8 cellular contexts compared by ENCODE assay signal in genomic region chr9:113620377-113621161, GRCh38.
DNase-seq lines count a peak whose midpoint lies in the region; ATAC-seq and TF ChIP-seq lines count a peak whose summit lies in the region.

No MANE protein-coding gene starts in this region.

- peak overlapping the region in 3 of 59 donors; percentile 3 to 19 (median 10) for H3K4me3 ChIP-seq in dorsolateral prefrontal cortex

- no peak for ATAC-seq in natural killer cell

- H3K36me3 Mint-ChIP-seq in T-helper 2 cell treated with Interferon-gamma antibody and Interleukin-4, amounts not matched to agents 5 μg/mL and 100 μg/mL, for 36 hours (ENCODE audit: low read depth), result no peaks in the 10 kb centered on the region
- no peaks in the 10 kb centered on the region for H3K36me3 Mint-ChIP-seq in type B pancreatic cell
- no peaks in the 10 kb centered on the region for H3K36me3 Mint-ChIP-seq in natural killer cell

- peaks cover 20% of the 10 kb centered on the region for H3K4me1 Mint-ChIP-seq in T-helper 2 cell treated with Interferon-gamma antibody and Interleukin-4, amounts not matched to agents 5 μg/mL and 100 μg/mL, for 36 hours (ENCODE audit: low read depth)
- H3K4me1 Mint-ChIP-seq in type B pancreatic cell (ENCODE audit: unreplicated experiment) (peaks cover 65% of the 10 kb centered on the region), natural killer cell (no peaks in the 10 kb centered on the region)

- intact Hi-C loops in dorsolateral prefrontal cortex (cut with DNase I) (no loop called here), natural killer cell (cut with micrococcal nuclease) (no loop called here)

- peak overlapping the region in 39 of 59 donors; percentile 1 to 82 (median 46) for H3K27ac ChIP-seq in dorsolateral prefrontal cortex

- no peak overlapping the region for H3K4me3 Mint-ChIP-seq in T-helper 2 cell treated with Interferon-gamma antibody and Interleukin-4, amounts not matched to agents 5 μg/mL and 100 μg/mL, for 36 hours
- H3K4me3 Mint-ChIP-seq in type B pancreatic cell, result peak overlapping the region; percentile 44
- H3K4me3 Mint-ChIP-seq in natural killer cell, result no peak overlapping the region

- H3K27me3 Mint-ChIP-seq in T-helper 2 cell treated with Interferon-gamma antibody and Interleukin-4, amounts not matched to agents 5 μg/mL and 100 μg/mL, for 36 hours (ENCODE audit: low read depth), result no peaks in the 10 kb centered on the region
- H3K27me3 Mint-ChIP-seq in type B pancreatic cell, result no peaks in the 10 kb centered on the region
- peaks cover 7 to 14% of the 10 kb centered on the region in 2 donors for H3K27me3 Mint-ChIP-seq in natural killer cell (ENCODE audit: low read depth in 2 of 2)

- TF ChIP-seq CTCF in dorsolateral prefrontal cortex (IDR thresholded peaks at IDR 0.05 in 54 of 56, conservative IDR thresholded peaks at IDR 0.05 in 2 of 56; ENCODE audit: low read depth in 1 of 56, partially characterized antibody in 56 of 56) (no peak), type B pancreatic cell (conservative IDR thresholded peaks at IDR 0.05) (no peak), natural killer cell (IDR thresholded peaks at IDR 0.05) (no peak)

- H3K9me3 Mint-ChIP-seq in T-helper 2 cell treated with Interferon-gamma antibody and Interleukin-4, amounts not matched to agents 5 μg/mL and 100 μg/mL, for 36 hours, result no peaks in the 10 kb centered on the region
- H3K9me3 Mint-ChIP-seq in type B pancreatic cell, result no peaks in the 10 kb centered on the region
- H3K9me3 Mint-ChIP-seq in natural killer cell, result no peaks in the 10 kb centered on the region

- peaks cover 0 to 13% (median 0%) of the 10 kb centered on the region in 45 donors for H3K27me3 ChIP-seq in dorsolateral prefrontal cortex

- DNase-seq in T-helper 2 cell treated with Interferon-gamma antibody and Interleukin-4, amounts not matched to agents 5 μg/mL and 100 μg/mL, for 36 hours (ENCODE audit: low spot score), result peak; percentile 68
- DNase-seq in T-helper 2 cell (no peak), NCI-H460 (ENCODE audit: extremely low read depth, low read depth) (peak; percentile 29), dorsolateral prefrontal cortex (peak in 5 of 10 donors; percentile 19 to 50 (median 47)), lung microvascular endothelial cell (ENCODE audit: low read depth in 2 of 2) (peak; percentile 93), type B pancreatic cell (ENCODE audit: extremely low spot score, unreplicated experiment) (no peak), NK-92 (lab: John Stamatoyannopoulos, UW; ENCODE audit: unreplicated experiment) (no peak), natural killer cell (no peak)

- H3K27ac Mint-ChIP-seq in T-helper 2 cell treated with Interferon-gamma antibody and Interleukin-4, amounts not matched to agents 5 μg/mL and 100 μg/mL, for 36 hours, result no peak overlapping the region
- peak overlapping the region; percentile 92 for H3K27ac Mint-ChIP-seq in type B pancreatic cell
- no peak overlapping the region for H3K27ac Mint-ChIP-seq in natural killer cell

Comparison
In these comparisons a context has a peak if more than half of its experiments do, and no peak if none do; other contexts are left out.
1. DNase-seq: peak in T-helper 2 cell treated with Interferon-gamma antibody and Interleukin-4, amounts not matched to agents 5 μg/mL and 100 μg/mL, for 36 hours (single experiment), NCI-H460 (single experiment) and lung microvascular endothelial cell (2 of 2); none in T-helper 2 cell (0 of 5), type B pancreatic cell (single experiment), NK-92 (single experiment) and natural killer cell (single experiment).